Comparison of ENCODE assay signal across 8 cellular contexts in the genomic region with DNA sequence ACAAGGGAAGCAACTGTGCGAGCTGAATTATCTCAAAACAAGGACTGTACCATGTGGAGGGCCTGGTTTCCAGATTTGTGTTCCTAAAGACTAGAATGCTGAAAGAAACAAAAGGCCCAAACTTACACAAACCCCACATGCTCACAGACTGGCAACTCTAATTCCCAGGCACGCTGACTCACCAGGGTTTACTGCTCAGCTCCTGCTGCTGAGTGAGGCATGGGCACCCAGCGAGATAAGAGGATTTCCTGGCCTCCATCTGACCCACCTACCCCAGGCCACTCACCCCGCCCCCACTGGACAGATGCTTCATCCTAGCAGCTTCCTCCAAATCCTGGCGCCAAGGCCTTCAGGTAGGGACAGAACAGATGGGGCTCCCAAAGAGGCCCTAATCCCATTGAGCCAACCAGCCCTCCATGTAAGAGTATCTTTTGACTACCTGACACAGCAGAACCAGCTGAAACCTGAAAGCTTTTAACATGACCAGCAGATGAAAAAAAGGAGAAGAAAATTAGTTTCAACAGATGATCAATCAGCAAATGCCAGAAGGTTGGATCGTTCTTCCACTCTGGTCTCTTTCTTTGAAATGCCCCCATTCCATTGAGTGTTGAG. TPM values are rescaled to one million over a fixed set of nuclear protein-coding genes. Genes with fewer than 3 reads are reported as not detected.
DNase-seq lines count a peak whose midpoint lies in the region; ATAC-seq, FAIRE-seq and TF ChIP-seq lines count a peak whose summit lies in the region.

No MANE protein-coding gene starts in this region.

- peaks cover 5% of the 10 kb centered on the region for H3K36me3 ChIP-seq in bronchial epithelial cell (ENCODE audit: control insufficient read depth, insufficient read depth, low read length)
- H3K36me3 ChIP-seq in uterus: no peaks in the 10 kb centered on the region

- TF ChIP-seq POLR2A in NB4 (IDR thresholded peaks at IDR 0.05; ENCODE audit: extremely low read depth, insufficient read length) (no peak), uterus (IDR thresholded peaks at IDR 0.05) (no peak)

- TF ChIP-seq CTCF in NB4 (IDR thresholded peaks at IDR 0.05; ENCODE audit: low read depth, low read length) (no peak), bronchial epithelial cell (IDR thresholded peaks at IDR 0.05; ENCODE audit: insufficient read depth, low read length, severe bottlenecking) (no peak), uterus (IDR thresholded peaks at IDR 0.05) (no peak)

- intact Hi-C loops in uterus (cut with DNase I; ENCODE audit: low total_unique reads): no loop called here

- no peaks in the 10 kb centered on the region for H3K9me3 ChIP-seq in uterus

- DNase-seq in NCI-H146 (lab: John Stamatoyannopoulos, UW) (peak; percentile 4), NCI-H146 treated with DMSO at 0.1 percent for 48 hours (lab: John Stamatoyannopoulos, UW; ENCODE audit: unreplicated experiment) (no peak), NB4 (ENCODE audit: low read depth) (peak; percentile 63), bronchial epithelial cell (ENCODE audit: low read depth) (peak; percentile 89), uterus (no peak), NCI-H1048 (lab: John Stamatoyannopoulos, UW) (no peak)

- H3K27me3 ChIP-seq in bronchial epithelial cell (ENCODE audit: control insufficient read depth, insufficient read depth, low read length) (no peaks in the 10 kb centered on the region), layer of hippocampus (ENCODE audit: control insufficient read depth, insufficient read depth, low read length) (no peaks in the 10 kb centered on the region), uterus (no peaks in the 10 kb centered on the region)

- H3K4me3 ChIP-seq in NB4 (ENCODE audit: low read depth, low read length) (no peak overlapping the region), bronchial epithelial cell (ENCODE audit: low read depth, low read length) (no peak overlapping the region), uterus (no peak overlapping the region)

- H3K4me1 ChIP-seq in uterus: peaks cover 0 to 31% of the 10 kb centered on the region in 2 donors

- no peak for ATAC-seq in HG03039 (IDR thresholded peaks at IDR 0.05; ENCODE audit: unreplicated experiment)

- peak overlapping the region; percentile 16 for H3K27ac ChIP-seq in layer of hippocampus (ENCODE audit: low read depth, low read length)
- H3K27ac ChIP-seq in uterus: peak overlapping the region; percentile 63 to 72

- FAIRE-seq in bronchial epithelial cell (lab: Jason Lieb, UNC): no peak

RNA-seq across cellular contexts. Expression of a gene that starts 33.9 kb away (rescaled TPM):
- total RNA-seq in bronchial epithelial cell: 14.0 and 17.8 TPM in 2 replicates
- 10 to 100 TPM; 14.7 to 38.0 (median 21.5) TPM for total RNA-seq in uterus

RNA-seq across cellular contexts. Expression of a gene that starts 34.3 kb away (rescaled TPM):
- total RNA-seq in bronchial epithelial cell: 40.8 and 47.9 TPM in 2 replicates
- total RNA-seq in uterus: 100 to 1,000 TPM in 1 of 4 donors, 10 to 100 TPM in 3; 40.0 to 201 (median 51.0) TPM

RNA-seq across cellular contexts. Expression of a gene that starts 59.9 kb away (rescaled TPM):
- 1.1 and 2.4 TPM in 2 replicates for total RNA-seq in bronchial epithelial cell
- total RNA-seq in uterus: 10 to 100 TPM in 1 of 4 donors, 1 to 10 TPM in 1, under 1 TPM in 1, not detected in 1; 0.88 to 16.6 (median 6.2) TPM

RNA-seq across cellular contexts. Expression of a gene that starts 60.0 kb away (rescaled TPM):
- total RNA-seq in bronchial epithelial cell (16.6 and 25.6 TPM in 2 replicates), uterus (10 to 100 TPM in 1 of 4 donors, 1 to 10 TPM in 2, under 1 TPM in 1; 0.88 to 37.3 (median 5.0) TPM)

Comparison
In these comparisons a context has a peak if more than half of its experiments do, and no peak if none do; other contexts are left out.
1. DNase-seq: peak in NCI-H146 (single experiment), NB4 (single experiment) and bronchial epithelial cell (single experiment); none in NCI-H146 treated with DMSO at 0.1 percent for 48 hours (single experiment), uterus (0 of 2) and NCI-H1048 (single experiment).